Comparison of ENCODE assay signal across 24 cellular contexts in the genomic region with DNA sequence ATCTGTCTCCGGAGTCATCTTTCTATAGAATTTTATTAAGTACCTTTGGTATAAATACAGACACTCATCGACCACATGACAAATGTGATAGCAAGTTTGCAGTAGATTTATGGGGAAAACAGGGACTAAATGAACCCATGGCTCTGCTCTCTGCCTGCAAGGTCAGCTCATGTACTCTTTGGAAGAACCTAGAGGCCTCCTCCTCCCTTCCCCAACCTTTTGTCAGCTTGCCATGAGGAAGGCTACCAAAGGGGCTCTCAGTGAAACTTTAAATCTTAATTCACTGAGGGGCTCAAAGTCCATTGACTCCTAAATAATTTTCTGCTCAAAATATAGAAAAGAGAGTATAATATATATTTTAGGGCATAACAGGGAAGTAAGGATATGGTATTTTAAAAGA.
"Had no signal": no experiment of that assay in that cellular context is flagged by ENCODE, and none has a peak within 500 bp of the region (broad histone marks: within the 10 kb centered on the region; RNA-seq: fewer than 3 reads in every experiment).

No MANE protein-coding gene starts in this region.

- H3K27me3 Mint-ChIP-seq: memory B cell; natural killer cell treated with Interleukin-12 subunit alpha and Interleukin-12 subunit beta and Interleukin-15 and Interleukin-18, amount 100 ng/mL, for 72 hours had no signal

- ATAC-seq: heart left ventricle; lower lobe of right lung; natural killer cell treated with Interleukin-12 subunit alpha and Interleukin-12 subunit beta and Interleukin-15 and Interleukin-18, amount 100 ng/mL, for 72 hours; psoas muscle; stimulated activated effector memory CD8-positive, alpha-beta T cell treated with anti-CD3 and anti-CD28 coated beads, Interleukin-12 subunit alpha, Interleukin-12 subunit beta, amount 100 ng/mL, for 72 hours; stimulated activated naive CD8-positive, alpha-beta T cell treated with anti-CD3 and anti-CD28 coated beads, Interleukin-15, Interleukin-2, amounts not matched to agents 100 U/mL and 50 U/mL, for 24 hours had no signal

- H3K4me3 ChIP-seq: colonic mucosa, heart left ventricle, left ventricle myocardium inferior, lower lobe of right lung, psoas muscle, sigmoid colon, skin epidermis, tibial artery had no signal

- H3K27ac Mint-ChIP-seq: memory B cell; natural killer cell treated with Interleukin-12 subunit alpha and Interleukin-12 subunit beta and Interleukin-15 and Interleukin-18, amount 100 ng/mL, for 72 hours; stimulated activated effector memory CD8-positive, alpha-beta T cell treated with anti-CD3 and anti-CD28 coated beads, Interleukin-12 subunit alpha, Interleukin-12 subunit beta, amount 100 ng/mL, for 72 hours had no signal

- H3K36me3 Mint-ChIP-seq: memory B cell; mesothelial cell of epicardium; natural killer cell treated with Interleukin-12 subunit alpha and Interleukin-12 subunit beta and Interleukin-15 and Interleukin-18, amount 100 ng/mL, for 72 hours; stimulated activated effector memory CD8-positive, alpha-beta T cell treated with anti-CD3 and anti-CD28 coated beads, Interleukin-12 subunit alpha, Interleukin-12 subunit beta, amount 100 ng/mL, for 72 hours had no signal

- H3K9me3 ChIP-seq: colonic mucosa, heart left ventricle, left ventricle myocardium inferior, lower lobe of right lung, neutrophil, psoas muscle, sigmoid colon, tibial artery had no signal

- H3K27ac ChIP-seq: colonic mucosa, heart left ventricle, left ventricle myocardium inferior, lower lobe of right lung, neutrophil, psoas muscle, skin epidermis, tibial artery had no signal

- H3K36me3 ChIP-seq: colonic mucosa, heart left ventricle, left ventricle myocardium inferior, lower lobe of right lung, neutrophil, sigmoid colon, tibial artery had no signal

- H3K4me1 ChIP-seq: heart left ventricle, left ventricle myocardium inferior, lower lobe of right lung, psoas muscle had no signal

- DNase-seq: caudate nucleus; colonic mucosa; dermis blood vessel endothelial cell; erythroblast; foreskin melanocyte; heart left ventricle; hippocampal formation; islet precursor cell; left ventricle myocardium inferior; lower lobe of right lung; psoas muscle; retina; sigmoid colon; stimulated activated CD4-positive, alpha-beta T cell treated with anti-CD3 and anti-CD28 coated beads, Interleukin-12 subunit alpha, Interleukin-12 subunit beta, amount 100 ng/mL, for 4 hours; stimulated activated CD4-positive, alpha-beta T cell treated with anti-CD3 and anti-CD28 coated beads, Interleukin-4, amount 100 ng/mL, for 1 hour; stimulated activated CD8-positive, alpha-beta memory T cell treated with anti-CD3 and anti-CD28 coated beads, Interleukin-4, amount 100 ng/mL, for 48 hours; stimulated activated naive CD8-positive, alpha-beta T cell treated with anti-CD3 and anti-CD28 coated beads, Interleukin-15, Interleukin-2, amounts not matched to agents 100 U/mL and 50 U/mL, for 24 hours; tibial artery had no signal

- H3K4me3 Mint-ChIP-seq: memory B cell; mesothelial cell of epicardium; natural killer cell treated with Interleukin-12 subunit alpha and Interleukin-12 subunit beta and Interleukin-15 and Interleukin-18, amount 100 ng/mL, for 72 hours; stimulated activated effector memory CD8-positive, alpha-beta T cell treated with anti-CD3 and anti-CD28 coated beads, Interleukin-12 subunit alpha, Interleukin-12 subunit beta, amount 100 ng/mL, for 72 hours had no signal

- H3K27me3 ChIP-seq: colonic mucosa, heart left ventricle, neutrophil, sigmoid colon, tibial artery had no signal

- H3K4me1 Mint-ChIP-seq: memory B cell; stimulated activated effector memory CD8-positive, alpha-beta T cell treated with anti-CD3 and anti-CD28 coated beads, Interleukin-12 subunit alpha, Interleukin-12 subunit beta, amount 100 ng/mL, for 72 hours had no signal
